In the genomic region with DNA sequence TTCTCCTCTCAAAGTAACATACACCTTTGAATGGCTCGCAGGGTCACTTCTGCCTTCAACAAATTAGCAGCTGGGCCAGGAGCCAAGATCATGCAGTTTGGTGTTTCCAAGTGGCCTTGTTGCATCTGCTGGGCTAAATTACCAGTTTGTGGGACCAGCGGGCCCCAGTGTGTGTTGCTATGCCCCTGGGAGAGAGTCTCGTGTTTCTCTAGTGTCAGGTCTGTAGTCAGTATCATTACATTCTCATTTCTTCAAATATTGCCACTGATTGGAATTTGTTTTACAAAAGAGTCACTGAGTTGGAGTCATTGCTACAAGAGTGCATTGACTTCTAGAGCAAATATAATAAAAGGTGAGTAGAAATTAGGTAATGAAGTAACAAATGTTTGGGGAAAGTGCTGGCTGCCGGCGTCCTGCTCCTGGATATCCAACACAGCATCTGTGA, we compare ENCODE assay signal across 1 cellular context.
A peak's percentile ranks its signal among the peaks of the same experiment; 100 is the strongest.
TF ChIP-seq lines count a peak whose summit lies in the region.

No MANE protein-coding gene starts in this region.

TF ChIP-seq in HEK293, 187 proteins besides CTCF, POLR2A, EP300 and RAD21 (continued from another document):
- TF ChIP-seq ZNF600 (tag by site-specific recombination; IDR thresholded peaks at IDR 0.05) (0 out of 2 replicates have a peak, but pooled peaks have one; percentile 35), FEZF1 (tag by site-specific recombination; IDR thresholded peaks at IDR 0.05) (peak; percentile 51; the same call in 1 of the 2 replicates), ZNF184 (tag by site-specific recombination; IDR thresholded peaks at IDR 0.05) (no peak), GLIS1 (tag by site-specific recombination; IDR thresholded peaks at IDR 0.05) (peak; percentile 44; the same call in 1 of the 2 replicates), ZNF24 (tag by site-specific recombination; IDR thresholded peaks at IDR 0.05) (0 out of 2 replicates have a peak, but pooled peaks have one; percentile 48)
- TF ChIP-seq, protein P1, sequence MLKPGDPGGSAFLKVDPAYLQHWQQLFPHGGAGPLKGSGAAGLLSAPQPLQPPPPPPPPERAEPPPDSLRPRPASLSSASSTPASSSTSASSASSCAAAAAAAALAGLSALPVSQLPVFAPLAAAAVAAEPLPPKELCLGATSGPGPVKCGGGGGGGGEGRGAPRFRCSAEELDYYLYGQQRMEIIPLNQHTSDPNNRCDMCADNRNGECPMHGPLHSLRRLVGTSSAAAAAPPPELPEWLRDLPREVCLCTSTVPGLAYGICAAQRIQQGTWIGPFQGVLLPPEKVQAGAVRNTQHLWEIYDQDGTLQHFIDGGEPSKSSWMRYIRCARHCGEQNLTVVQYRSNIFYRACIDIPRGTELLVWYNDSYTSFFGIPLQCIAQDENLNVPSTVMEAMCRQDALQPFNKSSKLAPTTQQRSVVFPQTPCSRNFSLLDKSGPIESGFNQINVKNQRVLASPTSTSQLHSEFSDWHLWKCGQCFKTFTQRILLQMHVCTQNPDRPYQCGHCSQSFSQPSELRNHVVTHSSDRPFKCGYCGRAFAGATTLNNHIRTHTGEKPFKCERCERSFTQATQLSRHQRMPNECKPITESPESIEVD (tag by site-specific recombination; IDR thresholded peaks at IDR 0.05): peak; percentile 62; the same call in 1 of the 2 replicates
